In the genomic region with DNA sequence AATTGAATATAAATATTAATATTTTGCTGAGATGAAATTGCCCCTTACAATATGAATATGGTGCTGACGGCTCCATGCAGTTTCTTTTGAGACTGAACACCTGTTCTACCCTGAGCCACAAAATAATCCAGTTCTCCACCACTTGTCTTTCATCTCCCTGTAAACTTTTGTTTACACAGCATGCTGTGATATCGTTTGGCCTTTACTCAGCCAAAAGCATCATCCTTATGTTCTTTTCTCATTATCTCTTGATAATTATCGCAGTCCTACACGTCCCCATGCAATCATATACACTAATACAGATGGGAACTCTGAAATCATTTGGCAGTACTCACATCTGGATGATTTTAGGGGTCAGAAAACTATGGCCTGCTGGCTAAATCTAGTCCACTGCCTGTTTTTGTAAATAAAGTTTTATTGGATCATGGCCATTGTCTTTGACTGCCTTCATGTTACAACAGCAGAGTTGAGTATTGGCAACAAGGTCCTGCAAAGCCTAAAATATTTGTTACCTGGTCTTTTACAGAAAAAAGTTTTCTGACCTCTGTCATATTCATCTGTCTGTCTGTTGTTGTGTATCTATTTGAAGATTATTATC, we compare ENCODE assay signal across 17 cellular contexts. TPM values are rescaled to one million over a fixed set of nuclear protein-coding genes. Genes with fewer than 3 reads are reported as not detected.
DNase-seq lines count a peak whose midpoint lies in the region; ATAC-seq and TF ChIP-seq lines count a peak whose summit lies in the region.
"Had no signal": no experiment of that assay in that cellular context is flagged by ENCODE, and none has a peak within 500 bp of the region (broad histone marks: within the 10 kb centered on the region; RNA-seq: fewer than 3 reads in every experiment).

No MANE protein-coding gene starts in this region.

- no peak overlapping the region for H3K9ac ChIP-seq in OCI-LY1 (ENCODE audit: low read length)

- TF ChIP-seq CTCF in OCI-LY1 (IDR thresholded peaks at IDR 0.05; ENCODE audit: low read length) = no peak
- no peak for TF ChIP-seq CTCF in gastrocnemius medialis (IDR thresholded peaks at IDR 0.05 in 4 of 5, conservative IDR thresholded peaks at IDR 0.05 in 1 of 5)
- no peak for TF ChIP-seq CTCF in breast epithelium (IDR thresholded peaks at IDR 0.05)

- no peaks in the 10 kb centered on the region for H3K9me2 ChIP-seq in OCI-LY1 (ENCODE audit: low read depth, low read length)

- ATAC-seq in gastrocnemius medialis = no peak
- ATAC-seq: foreskin keratinocyte had no signal

- TF ChIP-seq POLR2A in gastrocnemius medialis (IDR thresholded peaks at IDR 0.05) (no peak), breast epithelium (IDR thresholded peaks at IDR 0.05) (no peak)

- H3K79me2 ChIP-seq in OCI-LY1 (ENCODE audit: insufficient read depth, low read length) = no peaks in the 10 kb centered on the region

- no peak overlapping the region for H3K4me2 ChIP-seq in OCI-LY1 (ENCODE audit: low read length)

- DNase-seq in NCI-H82 (lab: John Stamatoyannopoulos, UW) (peak; percentile 30), NCI-H82 treated with DMSO at 0.1 percent for 48 hours (lab: John Stamatoyannopoulos, UW; ENCODE audit: unreplicated experiment) (no peak), NCI-H1105 (lab: John Stamatoyannopoulos, UW) (peak; percentile 55), gastrocnemius medialis (no peak), AG08396 (ENCODE audit: low spot score) (no peak), breast epithelium (ENCODE audit: low spot score in 2 of 2) (no peak), COLO668 (lab: John Stamatoyannopoulos, UW; ENCODE audit: unreplicated experiment) (no peak)
- DNase-seq: activated T-cell treated with anti-CD3 and anti-CD28 coated beads, Interleukin-2, amount 50 U/mL, for 1 hour; amygdala; DMS 273 treated with DMSO at 0.1 percent for 48 hours; foreskin keratinocyte; hypothalamus; NCI-H226; SIG-M5 had no signal

- peaks cover 40% of the 10 kb centered on the region for H3K4me1 ChIP-seq in OCI-LY1 (ENCODE audit: insufficient read depth, low read length, severe bottlenecking)
- peaks cover 11 to 26% of the 10 kb centered on the region in 2 donors for H3K4me1 ChIP-seq in gastrocnemius medialis
- no peaks in the 10 kb centered on the region for H3K4me1 ChIP-seq in breast epithelium

- no peaks in the 10 kb centered on the region for H4K20me1 ChIP-seq in OCI-LY1 (ENCODE audit: insufficient read depth, low read length)

- intact Hi-C loops in gastrocnemius medialis (cut with DNase I; ENCODE audit: low total_unique reads) = loop anchor here (5.0 kb wide), 4 partner anchors 97 to 338 kb away; no protein-coding TSS in a partner anchor
- intact Hi-C loops in breast epithelium (cut with DNase I; ENCODE audit: low total_unique reads) = no loop called here

- in situ Hi-C loops in gastrocnemius medialis (cut with MboI; ENCODE audit: low sequenced_read_pairs in 4 of 4) = loop anchor here (5.0 to 25.0 kb wide), 5 partner anchors 225 to 355 kb away; no protein-coding TSS in a partner anchor

- H3K27ac ChIP-seq in OCI-LY1 (ENCODE audit: low read depth, low read length, poor library complexity, severe bottlenecking) (peak overlapping the region; percentile 55), gastrocnemius medialis (peak overlapping the region; percentile 53 to 76 (median 73)), breast epithelium (no peak overlapping the region)
- H3K27ac ChIP-seq: epithelial cell of prostate, foreskin keratinocyte had no signal

- H3K4me3 ChIP-seq in OCI-LY1 (ENCODE audit: low read depth, low read length, poor library complexity, severe bottlenecking) (no peak overlapping the region), gastrocnemius medialis (no peak overlapping the region), breast epithelium (no peak overlapping the region)
- H3K4me3 ChIP-seq: lung had no signal

- no peaks in the 10 kb centered on the region for H3F3A ChIP-seq in OCI-LY1 (ENCODE audit: insufficient read depth, low read length)

- no peak overlapping the region for H2AFZ ChIP-seq in OCI-LY1 (ENCODE audit: low read length)

- no peaks in the 10 kb centered on the region for H3K9me3 ChIP-seq in OCI-LY1 (ENCODE audit: low read length)
- H3K9me3 ChIP-seq in gastrocnemius medialis = no peaks in the 10 kb centered on the region
- no peaks in the 10 kb centered on the region for H3K9me3 ChIP-seq in breast epithelium

- no peaks in the 10 kb centered on the region for H3K36me3 ChIP-seq in OCI-LY1 (ENCODE audit: insufficient read depth, low read length)
- H3K36me3 ChIP-seq in gastrocnemius medialis = no peaks in the 10 kb centered on the region
- no peaks in the 10 kb centered on the region for H3K36me3 ChIP-seq in breast epithelium

- H3K27me3 ChIP-seq in OCI-LY1 (ENCODE audit: insufficient read depth, low read length) (no peaks in the 10 kb centered on the region), gastrocnemius medialis (no peaks in the 10 kb centered on the region), breast epithelium (no peaks in the 10 kb centered on the region)
- H3K27me3 ChIP-seq: foreskin keratinocyte had no signal

RNA-seq across cellular contexts. Expression of a gene that starts 53.3 kb away (rescaled TPM):
- 100 to 1,000 TPM in 2 of 4 donors, 10 to 100 TPM in 2; 56.5 to 160 (median 103) TPM for total RNA-seq in gastrocnemius medialis
- total RNA-seq in breast epithelium = 10 to 100 TPM; 15.5 to 94.1 (median 87.5) TPM

Comparison
In these comparisons a context has a peak if more than half of its experiments do, and no peak if none do; other contexts are left out.
1. DNase-seq: peak in NCI-H82 (single experiment) and NCI-H1105 (single experiment); none in NCI-H82 treated with DMSO at 0.1 percent for 48 hours (single experiment), gastrocnemius medialis (0 of 2), AG08396 (single experiment), breast epithelium (0 of 2) and COLO668 (single experiment).
2. H3K27ac ChIP-seq: peak in OCI-LY1 (single experiment) and gastrocnemius medialis (4 of 4); none in breast epithelium (0 of 2).